8 cellular contexts compared by ENCODE assay signal in genomic region chr16:87393680-87394055, GRCh38. TPM values are rescaled to one million over a fixed set of nuclear protein-coding genes. Genes with fewer than 3 reads are reported as not detected.
DNase-seq lines count a peak whose midpoint lies in the region; ATAC-seq, FAIRE-seq and TF ChIP-seq lines count a peak whose summit lies in the region.

No MANE protein-coding gene starts in this region.

- no peaks in the 10 kb centered on the region for H3K9me3 Mint-ChIP-seq in natural killer cell treated with Interleukin-12 subunit alpha and Interleukin-12 subunit beta and Interleukin-15 and Interleukin-18, amount 100 ng/mL, for 72 hours

- peak overlapping the region; percentile 73 for H3K4me2 ChIP-seq in MM.1S (ENCODE audit: low read depth, low read length)

- H3K79me2 ChIP-seq in MM.1S (ENCODE audit: low read length) = peaks cover 55% of the 10 kb centered on the region

- no peaks in the 10 kb centered on the region for H3K27me3 Mint-ChIP-seq in natural killer cell treated with Interleukin-12 subunit alpha and Interleukin-12 subunit beta and Interleukin-15 and Interleukin-18, amount 100 ng/mL, for 72 hours

- peak overlapping the region; percentile 73 for H3K4me3 ChIP-seq in AG09309 (ENCODE audit: control insufficient read depth, low read depth, low read length)
- peak overlapping the region; percentile 70 for H3K4me3 ChIP-seq in MM.1S (ENCODE audit: low read length)
- H3K4me3 ChIP-seq in dorsolateral prefrontal cortex = peak overlapping the region in 58 of 59 donors; percentile 63 to 97 (median 84)

- no peak for TF ChIP-seq CTCF in AG09309 (IDR thresholded peaks at IDR 0.05; ENCODE audit: control insufficient read depth, insufficient read depth, low read depth, low read length, missing control alignments)
- TF ChIP-seq CTCF in MM.1S (IDR thresholded peaks at IDR 0.05; ENCODE audit: low read length) = no peak
- no peak for TF ChIP-seq CTCF in dorsolateral prefrontal cortex (IDR thresholded peaks at IDR 0.05 in 54 of 56, conservative IDR thresholded peaks at IDR 0.05 in 2 of 56; ENCODE audit: low read depth in 1 of 56, partially characterized antibody in 56 of 56)

- no peaks in the 10 kb centered on the region for H3K36me3 ChIP-seq in MM.1S (replicated peaks; ENCODE audit: insufficient read depth, low read length)

- H3K4me3 Mint-ChIP-seq in natural killer cell treated with Interleukin-12 subunit alpha and Interleukin-12 subunit beta and Interleukin-15 and Interleukin-18, amount 100 ng/mL, for 72 hours = peak overlapping the region; percentile 96

- ATAC-seq in natural killer cell treated with Interleukin-12 subunit alpha and Interleukin-12 subunit beta and Interleukin-15 and Interleukin-18, amount 100 ng/mL, for 72 hours = no peak

- no peaks in the 10 kb centered on the region for H3K9me2 ChIP-seq in MM.1S (replicated peaks; ENCODE audit: insufficient read depth, low read length)

- intact Hi-C loops in dorsolateral prefrontal cortex (cut with DNase I) = loop anchor here (2.0 to 10.0 kb wide), 5 partner anchors 77 to 839 kb away; partner anchors contain the start of genes ZCCHC14 (in 2 of the 2), C16orf95 (in 1 of the 2), KLHDC4 (in 1 of the 2) and MTHFSD (in 1 of the 2)

- H3K9me3 ChIP-seq in MM.1S (replicated peaks; ENCODE audit: insufficient read depth, low read length) = no peaks in the 10 kb centered on the region

- peaks cover 37 to 40% of the 10 kb centered on the region in 2 donors for H3K4me1 Mint-ChIP-seq in natural killer cell treated with Interleukin-12 subunit alpha and Interleukin-12 subunit beta and Interleukin-15 and Interleukin-18, amount 100 ng/mL, for 72 hours (ENCODE audit: low read depth in 2 of 2)

- no peak for FAIRE-seq in HTR-8/SVneo (lab: Jason Lieb, UNC)

- H3K27ac ChIP-seq in MM.1S (ENCODE audit: low read length) (peak overlapping the region; percentile 10; the same call in 1 of the 2 replicates), dorsolateral prefrontal cortex (peak overlapping the region in 21 of 59 donors; percentile 4 to 100 (median 98))

- peak overlapping the region; percentile 80 to 88 for H3K27ac Mint-ChIP-seq in natural killer cell treated with Interleukin-12 subunit alpha and Interleukin-12 subunit beta and Interleukin-15 and Interleukin-18, amount 100 ng/mL, for 72 hours

- peak overlapping the region; percentile 46; the same call in 1 of the 2 replicates for H3K9ac ChIP-seq in MM.1S (ENCODE audit: low read length)

- H3F3A ChIP-seq in MM.1S (ENCODE audit: insufficient read depth, low read length) = peaks cover 6% of the 10 kb centered on the region; the same call in 1 of the 2 replicates

- H2AFZ ChIP-seq in MM.1S (ENCODE audit: low read length) = no peak overlapping the region

- no peak for DNase-seq in AG09309 (ENCODE audit: low read depth)
- no peak for DNase-seq in MM.1S
- peak in 1 of 10 donors; percentile 20 for DNase-seq in dorsolateral prefrontal cortex
- no peak for DNase-seq in natural killer cell treated with Interleukin-12 subunit alpha and Interleukin-12 subunit beta and Interleukin-15 and Interleukin-18, amount 100 ng/mL, for 72 hours (ENCODE audit: low spot score)
- DNase-seq in SIG-M5 treated with dmso at 0.1 percent for 504 hours (lab: John Stamatoyannopoulos, UW; ENCODE audit: unreplicated experiment) = no peak
- DNase-seq in glomerular visceral epithelial cell (ENCODE audit: extremely low spot score) = no peak
- DNase-seq in HTR-8/SVneo (ENCODE audit: insufficient read length, low spot score) = no peak
- DNase-seq in activated CD8-positive, alpha-beta memory T cell treated with anti-CD3 and anti-CD28 coated beads for 24 hours = no peak

- H3K4me1 ChIP-seq in MM.1S (ENCODE audit: low read length) = 0 out of 2 replicates have a peak, but pooled peaks cover 2% of the 10 kb centered on the region

- H3K36me3 Mint-ChIP-seq in natural killer cell treated with Interleukin-12 subunit alpha and Interleukin-12 subunit beta and Interleukin-15 and Interleukin-18, amount 100 ng/mL, for 72 hours = peaks cover 6% of the 10 kb centered on the region

- 0 out of 2 replicates have a peak, but pooled peaks cover 3% of the 10 kb centered on the region for H4K20me1 ChIP-seq in MM.1S (ENCODE audit: insufficient read depth, low read length)

- H3K27me3 ChIP-seq in MM.1S (replicated peaks; ENCODE audit: insufficient read depth, low read length) (no peaks in the 10 kb centered on the region), dorsolateral prefrontal cortex (no peaks in the 10 kb centered on the region)

RNA-seq across cellular contexts. Expression of gene MAP1LC3B, which starts 1.5 kb away (rescaled TPM):
- 100 to 1,000 TPM in 115 of 120 experiments, 10 to 100 TPM in 5; 88.4 to 163 (median 131) TPM for total RNA-seq in dorsolateral prefrontal cortex
- total RNA-seq in natural killer cell treated with Interleukin-12 subunit alpha and Interleukin-12 subunit beta and Interleukin-15 and Interleukin-18, amount 100 ng/mL, for 72 hours = 10 to 100 TPM; 41.0 to 84.2 TPM

RNA-seq across cellular contexts. Expression of gene FBXO31, which starts 10.1 kb away (rescaled TPM):
- total RNA-seq in dorsolateral prefrontal cortex = 100 to 1,000 TPM in 6 of 120 experiments, 10 to 100 TPM in 114; 43.6 to 107 (median 78.8) TPM
- 10 to 100 TPM; 30.5 to 36.9 TPM for total RNA-seq in natural killer cell treated with Interleukin-12 subunit alpha and Interleukin-12 subunit beta and Interleukin-15 and Interleukin-18, amount 100 ng/mL, for 72 hours
